9 cellular contexts compared by ENCODE assay signal in the genomic region with DNA sequence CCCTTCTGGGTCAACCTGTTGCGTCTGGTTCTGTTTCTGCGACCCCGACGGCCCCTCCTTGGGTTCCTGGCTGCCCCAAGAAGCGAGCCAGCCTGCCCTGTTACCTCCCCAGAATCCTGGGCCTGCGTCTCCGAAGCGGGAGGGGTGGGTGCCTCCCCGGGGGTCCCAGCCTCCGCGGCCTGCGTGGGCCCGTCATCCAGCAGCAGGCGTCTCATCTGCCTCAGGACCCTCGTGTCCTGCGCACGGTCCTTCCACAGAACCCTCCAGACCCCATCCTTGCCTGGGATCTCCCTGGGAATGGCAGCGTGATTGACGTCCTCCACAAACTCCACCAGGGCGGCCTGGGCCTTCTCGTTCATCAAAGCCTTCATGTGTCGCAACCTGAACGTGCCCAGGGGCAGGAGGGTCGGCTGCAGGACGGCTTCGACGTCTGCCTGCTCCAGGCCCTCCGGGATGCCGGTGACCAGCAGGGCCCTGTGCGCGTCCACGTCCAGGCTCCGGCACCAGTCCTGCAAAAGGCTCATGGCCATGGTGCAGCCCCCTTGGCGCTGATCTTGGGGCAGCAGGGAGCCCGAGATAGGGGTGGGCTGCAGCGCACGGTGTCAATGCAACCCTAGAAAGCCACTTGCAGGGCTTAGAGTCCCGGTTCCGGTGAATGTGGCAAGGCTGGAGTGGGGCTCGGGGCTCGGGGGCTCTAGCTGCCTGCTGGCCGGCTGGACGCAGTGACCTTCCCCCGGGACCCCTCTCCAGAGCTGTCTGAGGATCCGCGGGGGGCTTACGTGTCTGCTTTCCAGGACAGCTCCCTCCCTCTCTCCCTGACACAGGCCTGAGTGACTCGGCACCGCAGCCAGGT. TPM values are rescaled to one million over a fixed set of nuclear protein-coding genes. Genes with fewer than 3 reads are reported as not detected.
DNase-seq lines count a peak whose midpoint lies in the region; ATAC-seq and TF ChIP-seq lines count a peak whose summit lies in the region.
"Had no signal": no experiment of that assay in that cellular context is flagged by ENCODE, and none has a peak within 500 bp of the region (broad histone marks: within the 10 kb centered on the region; RNA-seq: fewer than 3 reads in every experiment).

No MANE protein-coding gene starts in this region.

- peaks cover 5% of the 10 kb centered on the region for H3K36me3 Mint-ChIP-seq in activated naive CD4-positive, alpha-beta T cell treated with anti-CD3 and anti-CD28 coated beads, Interleukin-2, amount 10 ng/mL, durations not matched to agents 7 days and 5 days
- no peaks in the 10 kb centered on the region for H3K36me3 Mint-ChIP-seq in type B pancreatic cell

- no peak overlapping the region for H3K27ac ChIP-seq in muscle layer of colon (ENCODE audit: low read depth, low read length)
- H3K27ac ChIP-seq: PC-9 had no signal

- TF ChIP-seq CTCF in choroid plexus epithelial cell (conservative IDR thresholded peaks at IDR 0.05; ENCODE audit: low read depth, low read length): no peak
- TF ChIP-seq CTCF in type B pancreatic cell (conservative IDR thresholded peaks at IDR 0.05): no peak

- CTCF ChIA-PET in activated naive CD4-positive, alpha-beta T cell treated with anti-CD3 and anti-CD28 coated beads, Interleukin-2, amount 10 ng/mL, durations not matched to agents 7 days and 5 days (lab: Charles Lee): no interaction called here

- no peak overlapping the region for H3K9ac ChIP-seq in muscle layer of colon (ENCODE audit: low read length)

- H3K36me3 ChIP-seq in muscle layer of colon (ENCODE audit: insufficient read depth, low read length): no peaks in the 10 kb centered on the region

- no peak for ATAC-seq in left lobe of liver

- H3K9me3 ChIP-seq in muscle layer of colon (ENCODE audit: low read length): no peaks in the 10 kb centered on the region

- H3K27me3 ChIP-seq in muscle layer of colon (ENCODE audit: control insufficient read depth in 1 of 2, insufficient read depth in 2 of 2, low read length in 2 of 2): peaks cover 0 to 32% of the 10 kb centered on the region in 2 donors

- peaks cover 94% of the 10 kb centered on the region for H3K27me3 Mint-ChIP-seq in activated naive CD4-positive, alpha-beta T cell treated with anti-CD3 and anti-CD28 coated beads, Interleukin-2, amount 10 ng/mL, durations not matched to agents 7 days and 5 days
- H3K27me3 Mint-ChIP-seq in type B pancreatic cell: peaks cover 30% of the 10 kb centered on the region

- peak overlapping the region; percentile 70 for H3K4me3 Mint-ChIP-seq in activated naive CD4-positive, alpha-beta T cell treated with anti-CD3 and anti-CD28 coated beads, Interleukin-2, amount 10 ng/mL, durations not matched to agents 7 days and 5 days
- H3K4me3 Mint-ChIP-seq in type B pancreatic cell: peak overlapping the region; percentile 78

- peaks cover 23% of the 10 kb centered on the region for H3K4me1 Mint-ChIP-seq in activated naive CD4-positive, alpha-beta T cell treated with anti-CD3 and anti-CD28 coated beads, Interleukin-2, amount 10 ng/mL, durations not matched to agents 7 days and 5 days
- H3K4me1 Mint-ChIP-seq in type B pancreatic cell (ENCODE audit: unreplicated experiment): peaks cover 9% of the 10 kb centered on the region

- H3K4me3 ChIP-seq in choroid plexus epithelial cell (ENCODE audit: low read depth, low read length): peak overlapping the region; percentile 57
- peak overlapping the region; percentile 39 to 41 for H3K4me3 ChIP-seq in muscle layer of colon (ENCODE audit: low read depth in 1 of 2, low read length in 2 of 2)
- H3K4me3 ChIP-seq: PC-9 had no signal

- no peak overlapping the region for H3K27ac Mint-ChIP-seq in activated naive CD4-positive, alpha-beta T cell treated with anti-CD3 and anti-CD28 coated beads, Interleukin-2, amount 10 ng/mL, durations not matched to agents 7 days and 5 days
- H3K27ac Mint-ChIP-seq in type B pancreatic cell: no peak overlapping the region

- H3K4me1 ChIP-seq in muscle layer of colon (ENCODE audit: insufficient read depth, low read length): peaks cover 6% of the 10 kb centered on the region

- no peak for DNase-seq in activated naive CD4-positive, alpha-beta T cell treated with anti-CD3 and anti-CD28 coated beads, Interleukin-2, amount 10 ng/mL, durations not matched to agents 7 days and 5 days
- DNase-seq in activated naive CD4-positive, alpha-beta T cell (lab: John Stamatoyannopoulos, UW): no peak
- DNase-seq in choroid plexus epithelial cell (ENCODE audit: low read depth): no peak
- no peak for DNase-seq in type B pancreatic cell (ENCODE audit: extremely low spot score, unreplicated experiment)
- DNase-seq in left lobe of liver (ENCODE audit: low spot score): no peak
- no peak for DNase-seq in activated CD4-positive, CD25-positive, alpha-beta regulatory T cell treated with anti-CD3 and anti-CD28 coated beads, Interleukin-2, amount 50 U/mL, for 72 hours
- DNase-seq in AG08396 (ENCODE audit: low spot score): no peak
- DNase-seq: PC-9 had no signal

- H3K9me3 Mint-ChIP-seq in activated naive CD4-positive, alpha-beta T cell treated with anti-CD3 and anti-CD28 coated beads, Interleukin-2, amount 10 ng/mL, durations not matched to agents 7 days and 5 days: no peaks in the 10 kb centered on the region
- H3K9me3 Mint-ChIP-seq in type B pancreatic cell: no peaks in the 10 kb centered on the region

RNA-seq across cellular contexts. Expression of gene PNMA8B, which starts 0.5 kb away (rescaled TPM):
- total RNA-seq in type B pancreatic cell (ENCODE audit: low replicate concordance) (0.17 and 2.4 TPM in 2 replicates), left lobe of liver (0.35 TPM)
- total RNA-seq: PC-9 had no signal

RNA-seq across cellular contexts. Expression of gene PNMA8A, which starts 23.8 kb away (rescaled TPM):
- total RNA-seq in type B pancreatic cell (ENCODE audit: low replicate concordance) (6.7 and 21.9 TPM in 2 replicates), left lobe of liver (0.48 TPM)
- total RNA-seq: PC-9 had no signal
